In genomic region chr13:100234006-100234405, GRCh38 we compare ENCODE assay signal across 1 cellular context.
TF ChIP-seq lines count a peak whose summit lies in the region.

No MANE protein-coding gene starts in this region.

TF ChIP-seq in WTC11, 78 proteins besides CTCF, POLR2A, EP300 and RAD21 (continued from another document):
- no peak for TF ChIP-seq ZSCAN18 (CRISPR knock-in tag; IDR thresholded peaks at IDR 0.05)
- TF ChIP-seq ZNF263 (CRISPR knock-in tag; IDR thresholded peaks at IDR 0.05; ENCODE audit: low read depth), result no peak
- TF ChIP-seq ATF1 (CRISPR knock-in tag; IDR thresholded peaks at IDR 0.05), result no peak
- no peak for TF ChIP-seq ZNF232 (CRISPR knock-in tag; IDR thresholded peaks at IDR 0.05)
- no peak for TF ChIP-seq RORB (CRISPR knock-in tag; IDR thresholded peaks at IDR 0.05)
TF ChIP-seq in WTC11: peak in this region for 0.
